In the genomic region with DNA sequence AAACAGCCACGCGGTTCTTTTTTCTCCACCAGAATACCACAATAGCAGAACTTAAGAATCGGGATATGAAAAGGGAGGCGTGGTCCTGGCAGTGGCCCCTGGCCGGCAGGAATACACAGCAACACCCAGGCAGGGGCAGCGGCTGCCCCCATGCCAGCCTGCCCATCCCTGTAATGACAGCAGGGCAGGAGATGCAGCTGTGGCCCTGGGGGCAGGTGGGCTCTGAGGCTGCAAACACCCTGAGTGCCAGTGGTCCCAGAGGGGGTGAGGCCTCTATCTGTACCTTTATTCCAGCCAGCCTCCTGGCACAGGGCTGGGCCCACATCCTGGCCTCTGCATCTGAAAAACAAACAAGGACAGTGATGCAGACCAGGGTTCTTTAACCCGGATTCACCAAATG, we compare ENCODE assay signal across 2 cellular contexts.
TF ChIP-seq lines count a peak whose summit lies in the region.

No MANE protein-coding gene starts in this region.

TF ChIP-seq in GM23338, 12 proteins besides CTCF, POLR2A, EP300 and RAD21:
- TF ChIP-seq REST (IDR thresholded peaks at IDR 0.05; ENCODE audit: unreplicated experiment) = no peak
- TF ChIP-seq POLR2AphosphoS5 (IDR thresholded peaks at IDR 0.05; ENCODE audit: low read depth) = peak; percentile 32

TF ChIP-seq in endothelial cell of umbilical vein, 7 proteins besides CTCF, POLR2A, EP300 and RAD21:
- no peak for TF ChIP-seq MAX (IDR thresholded peaks at IDR 0.05; ENCODE audit: insufficient read depth, insufficient read length)
- TF ChIP-seq POLR2AphosphoS5 (IDR thresholded peaks at IDR 0.05; ENCODE audit: insufficient read depth, low read depth, low read length) = peak; percentile 69
